ENCODE assay signal across 16 cellular contexts in the genomic region with DNA sequence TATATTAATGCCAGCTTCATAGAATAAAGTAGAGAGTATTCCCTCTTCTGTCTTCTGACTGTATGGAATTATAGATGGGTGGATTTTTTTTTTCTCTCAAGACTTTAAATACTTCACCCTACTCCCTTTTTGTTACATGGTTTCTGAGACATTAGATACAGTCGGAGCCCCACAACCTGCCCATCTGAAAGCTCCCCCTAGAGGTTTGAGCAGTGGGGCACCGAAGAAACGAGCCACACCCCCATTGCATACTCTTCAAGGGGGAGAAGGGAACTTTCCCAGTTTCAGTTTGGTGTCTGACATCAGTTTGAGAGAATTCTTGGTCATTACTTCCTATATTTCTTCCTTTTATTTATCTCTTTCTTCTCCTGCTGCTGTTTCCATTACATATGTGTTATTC.
A peak's percentile ranks its signal among the peaks of the same experiment; 100 is the strongest.
DNase-seq lines count a peak whose midpoint lies in the region; ATAC-seq, FAIRE-seq and TF ChIP-seq lines count a peak whose summit lies in the region.
"Had no signal": no experiment of that assay in that cellular context is flagged by ENCODE, and none has a peak within 500 bp of the region (broad histone marks: within the 10 kb centered on the region; RNA-seq: fewer than 3 reads in every experiment).

No MANE protein-coding gene starts in this region.

- no peaks in the 10 kb centered on the region for H4K20me1 ChIP-seq in OCI-LY3 (ENCODE audit: insufficient read depth, low read length)

- DNase-seq in GM10266 (ENCODE audit: extremely low spot score) (peak; percentile 3), HT-29 (ENCODE audit: low spot score) (peak; percentile 1), iPS-NIHi11 (ENCODE audit: low spot score) (peak; percentile 46), GM12891 (ENCODE audit: insufficient read length, low spot score) (no peak), AG20443 (ENCODE audit: low spot score) (no peak), omental fat pad (ENCODE audit: low spot score) (no peak), kidney (no peak)
- DNase-seq: activated B cell treated with CpG ODN at 0.5 μM for 24 hours; activated naive CD4-positive, alpha-beta T cell treated with anti-CD3 and anti-CD28 coated beads, Interleukin-2, amount 10 ng/mL, durations not matched to agents 7 days and 5 days; body of pancreas; CD4-positive, alpha-beta T cell; naive thymus-derived CD4-positive, alpha-beta T cell; NCI-H1436; NCI-H2227 treated with DMSO at 0.1 percent for 48 hours had no signal

- TF ChIP-seq CTCF in GM10266 (IDR thresholded peaks at IDR 0.05; ENCODE audit: control insufficient read depth, insufficient read depth, low read depth, missing control alignments) (no peak), OCI-LY3 (IDR thresholded peaks at IDR 0.05; ENCODE audit: low read depth, low read length) (peak; percentile 60), omental fat pad (IDR thresholded peaks at IDR 0.05) (no peak), kidney (IDR thresholded peaks at IDR 0.05; ENCODE audit: borderline replicate concordance, extremely low read depth, insufficient read depth) (no peak)

- FAIRE-seq in GM12891 (lab: Jason Lieb, UNC), result no peak
- no peak for FAIRE-seq in kidney (lab: Jason Lieb, UNC)
- FAIRE-seq: GM19239 had no signal

- H3K36me3 ChIP-seq in OCI-LY3 (replicated peaks; ENCODE audit: low read depth, low read length) (no peaks in the 10 kb centered on the region), kidney (ENCODE audit: control insufficient read depth in 1 of 2, insufficient read depth in 2 of 2, low read length in 2 of 2) (no peaks in the 10 kb centered on the region)

- peak overlapping the region; percentile 38 for H3K4me2 ChIP-seq in OCI-LY3 (ENCODE audit: low read length)

- no peaks in the 10 kb centered on the region for H3K9me3 ChIP-seq in OCI-LY3 (ENCODE audit: insufficient read depth, low read length)
- H3K9me3 ChIP-seq in kidney (ENCODE audit: control insufficient read depth in 1 of 2, low read length in 2 of 2), result no peaks in the 10 kb centered on the region
- H3K9me3 ChIP-seq: body of pancreas had no signal

- H3K79me2 ChIP-seq in OCI-LY3 (ENCODE audit: low read length), result no peaks in the 10 kb centered on the region

- peaks cover 22% of the 10 kb centered on the region for H3K4me1 ChIP-seq in OCI-LY3 (ENCODE audit: low read length)
- no peaks in the 10 kb centered on the region for H3K4me1 ChIP-seq in kidney (ENCODE audit: control insufficient read depth in 1 of 2, insufficient read depth in 1 of 2, low read depth in 1 of 2, low read length in 2 of 2)
- H3K4me1 ChIP-seq: body of pancreas had no signal

- TF ChIP-seq POLR2A in GM12891 (IDR thresholded peaks at IDR 0.05; ENCODE audit: low read depth, low read length), result no peak

- no peak overlapping the region for H3K9ac ChIP-seq in OCI-LY3 (ENCODE audit: low read length)
- no peak overlapping the region for H3K9ac ChIP-seq in kidney (ENCODE audit: low read length in 2 of 2)

- intact Hi-C loops in kidney (cut with DNase I), result no loop called here

- no peak overlapping the region for H3K4me3 ChIP-seq in OCI-LY3 (ENCODE audit: low read length)
- H3K4me3 ChIP-seq in kidney (ENCODE audit: low read length in 2 of 2), result no peak overlapping the region
- H3K4me3 ChIP-seq: body of pancreas had no signal

- H3K27me3 ChIP-seq in OCI-LY3 (ENCODE audit: low read depth, low read length), result no peaks in the 10 kb centered on the region
- H3K27me3 ChIP-seq: body of pancreas had no signal

- ATAC-seq in omental fat pad (ENCODE audit: low FRiP score), result no peak
- ATAC-seq: body of pancreas; naive thymus-derived CD4-positive, alpha-beta T cell had no signal

- H3K27ac ChIP-seq in OCI-LY3 (ENCODE audit: low read length), result no peak overlapping the region
- no peak overlapping the region for H3K27ac ChIP-seq in kidney (ENCODE audit: low read depth in 2 of 2, low read length in 2 of 2)
- H3K27ac ChIP-seq: body of pancreas had no signal

- no peak overlapping the region for H2AFZ ChIP-seq in OCI-LY3 (ENCODE audit: low read depth, low read length)

TF ChIP-seq in GM12891, 5 proteins besides CTCF, POLR2A, EP300 and RAD21:
- TF ChIP-seq TAF1 (IDR thresholded peaks at IDR 0.05; ENCODE audit: low read depth, low read length) (no peak), POU2F2 (IDR thresholded peaks at IDR 0.05; ENCODE audit: low read depth, low read length) (no peak), SPI1 (IDR thresholded peaks at IDR 0.05; ENCODE audit: low read depth, low read length) (no peak), PAX5 (IDR thresholded peaks at IDR 0.05; ENCODE audit: insufficient read depth, low read length, severe bottlenecking) (no peak), POLR2AphosphoS5 (IDR thresholded peaks at IDR 0.05; ENCODE audit: low read depth, low read length) (no peak)

Comparison
In these comparisons a context has a peak if more than half of its experiments do, and no peak if none do; other contexts are left out.
1. DNase-seq: peak in GM10266 (single experiment), HT-29 (single experiment) and iPS-NIHi11 (single experiment); none in GM12891 (single experiment), AG20443 (single experiment), omental fat pad (single experiment) and kidney (single experiment).